ENCODE assay signal across 17 cellular contexts in genomic region chr16:27216297-27216885, GRCh38.
"Had no signal": no experiment of that assay in that cellular context is flagged by ENCODE, and none has a peak within 500 bp of the region (broad histone marks: within the 10 kb centered on the region; RNA-seq: fewer than 3 reads in every experiment).

No MANE protein-coding gene starts in this region.

- ATAC-seq: activated naive CD8-positive, alpha-beta T cell treated with anti-CD3 and anti-CD28 coated beads, Interleukin-2, amount 50 U/mL, for 24 hours; lower lobe of right lung; upper lobe of right lung had no signal

- H3K27me3 Mint-ChIP-seq: activated naive CD8-positive, alpha-beta T cell treated with anti-CD3 and anti-CD28 coated beads, Interleukin-2, amount 50 U/mL, for 24 hours had no signal

- H3K27ac Mint-ChIP-seq: activated naive CD8-positive, alpha-beta T cell treated with anti-CD3 and anti-CD28 coated beads, Interleukin-2, amount 50 U/mL, for 24 hours; activated T-helper 1 cell treated with anti-CD3 and anti-CD28 coated beads, Interleukin-12 subunit alpha, Interleukin-12 subunit beta, Interleukin-2, Interleukin-4 antibody, amounts not matched to agents 30 ng/mL and 10 ng/mL and 1 ng/mL, durations not matched to agents 14 hours and 24 hours and 36 hours had no signal

- H3K36me3 ChIP-seq: breast epithelium had no signal

- H3K27ac ChIP-seq: breast epithelium, esophagus muscularis mucosa, lower lobe of right lung, upper lobe of right lung had no signal

- H3K9me3 ChIP-seq: breast epithelium, esophagus muscularis mucosa, lower lobe of right lung, thoracic aorta, upper lobe of right lung had no signal

- H3K4me1 ChIP-seq: breast epithelium, lower lobe of right lung, upper lobe of right lung had no signal

- DNase-seq: activated CD4-positive, alpha-beta T cell treated with anti-CD3 and anti-CD28 coated beads for 48 hours; activated CD4-positive, CD25-positive, alpha-beta regulatory T cell; activated CD8-positive, alpha-beta memory T cell treated with anti-CD3 and anti-CD28 coated beads for 24 hours; activated naive CD8-positive, alpha-beta T cell treated with anti-CD3 and anti-CD28 coated beads, Interleukin-2, amount 50 U/mL, for 24 hours; aorta; cortex of kidney; effector CD4-positive, alpha-beta T cell; immature natural killer cell; lower lobe of right lung; stimulated activated CD4-positive, alpha-beta T cell treated with anti-CD3 and anti-CD28 coated beads, Interleukin-2, amount 100 ng/mL, for 24 hours; T1000; upper lobe of right lung had no signal

- H3K27me3 ChIP-seq: breast epithelium, esophagus muscularis mucosa, upper lobe of right lung had no signal

- H3K9me3 Mint-ChIP-seq: activated naive CD8-positive, alpha-beta T cell treated with anti-CD3 and anti-CD28 coated beads, Interleukin-2, amount 50 U/mL, for 24 hours; activated T-helper 1 cell treated with anti-CD3 and anti-CD28 coated beads, Interleukin-12 subunit alpha, Interleukin-12 subunit beta, Interleukin-2, Interleukin-4 antibody, amounts not matched to agents 30 ng/mL and 10 ng/mL and 1 ng/mL, durations not matched to agents 14 hours and 24 hours and 36 hours; immature natural killer cell; nephron had no signal

- H3K4me3 Mint-ChIP-seq: activated naive CD8-positive, alpha-beta T cell treated with anti-CD3 and anti-CD28 coated beads, Interleukin-2, amount 50 U/mL, for 24 hours; activated T-helper 1 cell treated with anti-CD3 and anti-CD28 coated beads, Interleukin-12 subunit alpha, Interleukin-12 subunit beta, Interleukin-2, Interleukin-4 antibody, amounts not matched to agents 30 ng/mL and 10 ng/mL and 1 ng/mL, durations not matched to agents 14 hours and 24 hours and 36 hours; immature natural killer cell had no signal

- H3K4me3 ChIP-seq: breast epithelium, esophagus muscularis mucosa, lower lobe of right lung, upper lobe of right lung had no signal
